14 cellular contexts compared by ENCODE assay signal in genomic region chr5:96743805-96744559, GRCh38.
A peak's percentile ranks its signal among the peaks of the same experiment; 100 is the strongest.
DNase-seq lines count a peak whose midpoint lies in the region; ATAC-seq and TF ChIP-seq lines count a peak whose summit lies in the region.
"Had no signal": no experiment of that assay in that cellular context is flagged by ENCODE, and none has a peak within 500 bp of the region (broad histone marks: within the 10 kb centered on the region; RNA-seq: fewer than 3 reads in every experiment).

No MANE protein-coding gene starts in this region.

- no peak overlapping the region for H2AFZ ChIP-seq in GM23338

- no peak overlapping the region for H3K4me3 ChIP-seq in GM23338
- H3K4me3 ChIP-seq: dorsolateral prefrontal cortex, SK-N-MC had no signal

- H3K4me3 Mint-ChIP-seq in GM23338 (no peak overlapping the region), natural killer cell (no peak overlapping the region)
- no peak overlapping the region for H3K4me3 Mint-ChIP-seq in central memory CD8-positive, alpha-beta T cell

- H3K36me3 Mint-ChIP-seq in GM23338 (ENCODE audit: low read depth) (peaks cover 12% of the 10 kb centered on the region; the same call in 2 of the 3 replicates), natural killer cell (peaks cover 44% of the 10 kb centered on the region)
- peaks cover 72% of the 10 kb centered on the region for H3K36me3 Mint-ChIP-seq in central memory CD8-positive, alpha-beta T cell (ENCODE audit: insufficient read depth)

- H3K36me3 ChIP-seq in GM23338 (ENCODE audit: insufficient read depth): no peaks in the 10 kb centered on the region

- ATAC-seq in GM23338: peak; percentile 31; the same call in 2 of the 3 replicates
- ATAC-seq in central memory CD8-positive, alpha-beta T cell (replicated peaks; ENCODE audit: extremely low read depth, poor library complexity, severe bottlenecking): no peak
- ATAC-seq in natural killer cell: no peak
- ATAC-seq in GM19463 (IDR thresholded peaks at IDR 0.05; ENCODE audit: unreplicated experiment): no peak
- ATAC-seq: HepG2 had no signal

- intact Hi-C loops in natural killer cell (cut with micrococcal nuclease): no loop called here

- no peaks in the 10 kb centered on the region for H3K9me3 Mint-ChIP-seq in GM23338
- H3K9me3 Mint-ChIP-seq in central memory CD8-positive, alpha-beta T cell: no peaks in the 10 kb centered on the region
- H3K9me3 Mint-ChIP-seq in natural killer cell: no peaks in the 10 kb centered on the region

- H3K27me3 ChIP-seq in GM23338 (ENCODE audit: insufficient read depth): no peaks in the 10 kb centered on the region
- H3K27me3 ChIP-seq: dorsolateral prefrontal cortex had no signal

- H3K79me2 ChIP-seq in GM23338 (replicated peaks; ENCODE audit: insufficient read depth): no peaks in the 10 kb centered on the region

- H3K4me1 Mint-ChIP-seq in GM23338 (peaks cover 11% of the 10 kb centered on the region), natural killer cell (peaks cover 0 to 4% of the 10 kb centered on the region in 2 donors)
- H3K4me1 Mint-ChIP-seq in central memory CD8-positive, alpha-beta T cell: no peaks in the 10 kb centered on the region

- H3K27me3 Mint-ChIP-seq in GM23338 (ENCODE audit: insufficient read depth, low read depth, poor library complexity) (no peaks in the 10 kb centered on the region), natural killer cell (ENCODE audit: low read depth in 2 of 2) (no peaks in the 10 kb centered on the region)
- no peaks in the 10 kb centered on the region for H3K27me3 Mint-ChIP-seq in central memory CD8-positive, alpha-beta T cell

- H3F3A ChIP-seq in GM23338 (replicated peaks; ENCODE audit: low read depth): no peaks in the 10 kb centered on the region

- DNase-seq in A172 (ENCODE audit: low spot score) (peak; percentile 18), GM23338 (ENCODE audit: low spot score) (no peak), natural killer cell (no peak), iPS-NIHi7 (ENCODE audit: extremely low spot score) (no peak), pons (ENCODE audit: low spot score) (no peak), HPDE6-E6E7 (ENCODE audit: extremely low spot score) (no peak)
- DNase-seq in central memory CD8-positive, alpha-beta T cell (ENCODE audit: low spot score in 2 of 2): no peak
- DNase-seq: dorsolateral prefrontal cortex, head of caudate nucleus, NCI-H1436 treated with DMSO at 0.1 percent for 48 hours, NCI-H82 had no signal

- H3K27ac ChIP-seq in GM23338 (ENCODE audit: low read depth): 0 out of 2 replicates have a peak overlapping the region, but pooled peaks have one; percentile 26
- H3K27ac ChIP-seq: SK-N-MC had no signal

- H3K9me2 ChIP-seq in GM23338 (ENCODE audit: insufficient read depth): no peaks in the 10 kb centered on the region

- TF ChIP-seq CTCF in GM23338 (conservative IDR thresholded peaks at IDR 0.05; ENCODE audit: low read depth in 2 of 2): peak; percentile 17 to 35; a peak in 2 of 4 replicates
- TF ChIP-seq CTCF in natural killer cell (IDR thresholded peaks at IDR 0.05): no peak

- H4K20me1 ChIP-seq in GM23338 (replicated peaks; ENCODE audit: insufficient read depth): no peaks in the 10 kb centered on the region

- peaks cover 19% of the 10 kb centered on the region for H3K4me1 ChIP-seq in GM23338 (ENCODE audit: insufficient read depth)

- H3K27ac Mint-ChIP-seq in GM23338 (peak overlapping the region; percentile 12; the same call in 1 of the 2 replicates), natural killer cell (peak overlapping the region; percentile 77 to 81)
- peak overlapping the region; percentile 76 for H3K27ac Mint-ChIP-seq in central memory CD8-positive, alpha-beta T cell (ENCODE audit: low read depth)

- no peak overlapping the region for H3K4me2 ChIP-seq in GM23338

TF ChIP-seq in GM23338, 12 proteins besides CTCF, POLR2A, EP300 and RAD21:
- TF ChIP-seq EZH2phosphoT487 (IDR thresholded peaks at IDR 0.05; ENCODE audit: unreplicated experiment): no peak
- no peak for TF ChIP-seq ZNF114 (CRISPR knock-in tag; IDR thresholded peaks at IDR 0.05)
- TF ChIP-seq ZNF331 (CRISPR knock-in tag; IDR thresholded peaks at IDR 0.05; ENCODE audit: low read depth): no peak
- TF ChIP-seq ETS1 (IDR thresholded peaks at IDR 0.05): no peak
- TF ChIP-seq POLR2AphosphoS5 (IDR thresholded peaks at IDR 0.05; ENCODE audit: low read depth): no peak
- TF ChIP-seq ZNF462 (CRISPR knock-in tag; IDR thresholded peaks at IDR 0.05): no peak
- no peak for TF ChIP-seq JUNB (IDR thresholded peaks at IDR 0.05; ENCODE audit: unreplicated experiment)

Comparison
In these comparisons a context has a peak if more than half of its experiments do, and no peak if none do; other contexts are left out.
1. H3K27ac Mint-ChIP-seq: peak in every context shown above with its lines; median percentile 79 in natural killer cell; 76 in central memory CD8-positive, alpha-beta T cell; 12 in GM23338.